11 cellular contexts compared by ENCODE assay signal in genomic region chr14:69703047-69704046, GRCh38.
DNase-seq lines count a peak whose midpoint lies in the region; ATAC-seq lines count a peak whose summit lies in the region.
"Had no signal": no experiment of that assay in that cellular context is flagged by ENCODE, and none has a peak within 500 bp of the region (broad histone marks: within the 10 kb centered on the region; RNA-seq: fewer than 3 reads in every experiment).

No MANE protein-coding gene starts in this region.

- H3K4me3 ChIP-seq in esophagus (ENCODE audit: low read depth in 1 of 2, low read length in 2 of 2): no peak overlapping the region
- no peak overlapping the region for H3K4me3 ChIP-seq in skeletal muscle tissue (ENCODE audit: low read length in 3 of 3)
- H3K4me3 ChIP-seq: psoas muscle had no signal

- no peak overlapping the region for H3K9ac ChIP-seq in skeletal muscle tissue (ENCODE audit: low read depth in 1 of 3, low read length in 3 of 3)
- H3K9ac ChIP-seq: SK-N-SH had no signal

- H3K4me1 ChIP-seq in esophagus (ENCODE audit: control insufficient read depth in 2 of 2, insufficient read depth in 2 of 2, low read length in 1 of 2): peaks cover 2 to 5% of the 10 kb centered on the region in 2 donors
- peaks cover 12 to 28% (median 17%) of the 10 kb centered on the region in 3 donors for H3K4me1 ChIP-seq in skeletal muscle tissue (ENCODE audit: control insufficient read depth in 3 of 3, insufficient read depth in 3 of 3, low read length in 3 of 3)

- peaks cover 6 to 14% of the 10 kb centered on the region in 2 donors for H3K36me3 ChIP-seq in esophagus (ENCODE audit: control insufficient read depth in 2 of 2, insufficient read depth in 2 of 2, low read length in 1 of 2)
- peaks cover 14 to 26% (median 15%) of the 10 kb centered on the region in 3 donors for H3K36me3 ChIP-seq in skeletal muscle tissue (ENCODE audit: control insufficient read depth in 3 of 3, insufficient read depth in 3 of 3, low read length in 3 of 3)

- peak; percentile 9 for DNase-seq in NCI-H2171 treated with DMSO at 0.1 percent for 48 hours (lab: John Stamatoyannopoulos, UW)
- DNase-seq in NCI-H2171 (lab: John Stamatoyannopoulos, UW): no peak
- peak; percentile 59 for DNase-seq in NCI-H69 (lab: John Stamatoyannopoulos, UW)
- DNase-seq in middle frontal gyrus (ENCODE audit: extremely low spot score, low spot score): no peak
- no peak for DNase-seq in NCI-H510A (lab: John Stamatoyannopoulos, UW)
- DNase-seq: activated T-cell treated with anti-CD3 and anti-CD28 coated beads, Interleukin-2, amount 50 U/mL, for 48 hours; psoas muscle; SK-N-SH had no signal

- H3K27ac ChIP-seq in esophagus (ENCODE audit: low read depth in 2 of 2, low read length in 1 of 2) (peak overlapping the region; percentile 30 to 56), skeletal muscle tissue (ENCODE audit: low read depth, low read length) (peak overlapping the region; percentile 42)
- H3K27ac ChIP-seq: psoas muscle had no signal

- no peak for ATAC-seq in HG03439 (IDR thresholded peaks at IDR 0.05; ENCODE audit: unreplicated experiment)
- ATAC-seq: psoas muscle had no signal

- H3K9me3 ChIP-seq in esophagus (ENCODE audit: control insufficient read depth in 2 of 2, insufficient read depth in 1 of 2, low read depth in 1 of 2, low read length in 1 of 2): no peaks in the 10 kb centered on the region
- no peaks in the 10 kb centered on the region for H3K9me3 ChIP-seq in skeletal muscle tissue (ENCODE audit: control insufficient read depth in 3 of 3, low read length in 3 of 3)
- H3K9me3 ChIP-seq: psoas muscle, SK-N-SH had no signal

- H3K27me3 ChIP-seq in esophagus (ENCODE audit: control insufficient read depth in 1 of 2, insufficient read depth in 2 of 2, low read length in 2 of 2) (no peaks in the 10 kb centered on the region), skeletal muscle tissue (ENCODE audit: control insufficient read depth in 3 of 3, insufficient read depth in 3 of 3, low read length in 3 of 3) (no peaks in the 10 kb centered on the region)

- WGBS in esophagus, 2 donors: 73% methylated on average over 12 of the region's 12 CpGs

Comparison
In these comparisons a context has a peak if more than half of its experiments do, and no peak if none do; other contexts are left out.
1. DNase-seq: peak in NCI-H2171 treated with DMSO at 0.1 percent for 48 hours (single experiment) and NCI-H69 (single experiment); none in NCI-H2171 (single experiment), middle frontal gyrus (single experiment) and NCI-H510A (single experiment).